Comparison of ENCODE assay signal across 7 cellular contexts in the genomic region with DNA sequence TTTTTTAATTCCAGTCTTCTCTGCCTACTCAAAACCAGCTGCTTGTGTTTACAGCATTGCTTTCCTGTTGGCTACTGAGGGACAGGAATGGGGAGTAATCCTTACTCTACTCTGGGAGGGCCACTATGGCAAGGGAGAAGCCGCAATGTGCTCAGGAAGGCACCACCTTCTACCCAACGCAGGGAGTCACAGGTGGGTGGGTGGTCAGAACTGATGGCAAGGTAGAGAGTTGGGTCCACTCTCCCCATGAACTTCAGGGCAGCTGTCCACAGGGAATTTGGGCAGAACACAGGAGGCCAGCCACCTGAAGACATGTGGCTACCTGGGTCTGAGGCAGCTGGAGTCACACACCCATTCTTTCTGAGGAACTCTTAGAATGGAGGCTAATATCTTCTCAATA. TPM values are rescaled to one million over a fixed set of nuclear protein-coding genes. Genes with fewer than 3 reads are reported as not detected.
"Had no signal": no experiment of that assay in that cellular context is flagged by ENCODE, and none has a peak within 500 bp of the region (broad histone marks: within the 10 kb centered on the region; RNA-seq: fewer than 3 reads in every experiment).

No MANE protein-coding gene starts in this region.

- H3K27ac Mint-ChIP-seq: GM23338 had no signal

- H3K4me1 Mint-ChIP-seq: GM23338, H9, IgD-negative memory B cell had no signal

- H3K4me3 Mint-ChIP-seq: GM23338, H9, IgD-negative memory B cell had no signal

- ATAC-seq: GM23338, HepG2 had no signal

- DNase-seq: H9, HCEC 1CT had no signal

RNA-seq across cellular contexts. Expression of gene HMGB4, which starts 40.5 kb away (rescaled TPM):
- total RNA-seq: GM23338, H1, H9, HepG2, HT1080 had no signal
